ENCODE assay signal across 8 cellular contexts in genomic region chr15:98779463-98780071, GRCh38.
DNase-seq lines count a peak whose midpoint lies in the region; ATAC-seq and TF ChIP-seq lines count a peak whose summit lies in the region.

No MANE protein-coding gene starts in this region.

- no peak overlapping the region for H3K4me3 ChIP-seq in fibroblast of the aortic adventitia (ENCODE audit: low read depth, low read length)
- H3K4me3 ChIP-seq in suprapubic skin, result no peak overlapping the region

- TF ChIP-seq EP300 in suprapubic skin (IDR thresholded peaks at IDR 0.05), result no peak

- no peaks in the 10 kb centered on the region for H3K36me3 Mint-ChIP-seq in activated T-helper 1 cell treated with anti-CD3 and anti-CD28 coated beads, Interleukin-12 subunit alpha, Interleukin-12 subunit beta, Interleukin-2, Interleukin-4 antibody, amounts not matched to agents 30 ng/mL and 10 ng/mL and 1 ng/mL, durations not matched to agents 14 hours and 24 hours and 36 hours (ENCODE audit: low read depth)

- WGBS in suprapubic skin, result 24% methylated on average over 16 of the region's 16 CpGs

- intact Hi-C loops in activated T-helper 1 cell treated with anti-CD3 and anti-CD28 coated beads, Interleukin-12 subunit alpha, Interleukin-12 subunit beta, Interleukin-2, Interleukin-4 antibody, amounts not matched to agents 30 ng/mL and 10 ng/mL and 1 ng/mL, durations not matched to agents 14 hours and 24 hours and 36 hours (cut with micrococcal nuclease), result loop anchor here (1.0 to 10.0 kb wide), 7 partner anchors 102 to 433 kb away; no protein-coding TSS in a partner anchor

- DNase-seq in DMS114 treated with DMSO at 0.1 percent for 48 hours (lab: John Stamatoyannopoulos, UW; ENCODE audit: unreplicated experiment) (peak; percentile 46), HT1080 (ENCODE audit: low read depth) (peak; percentile 63), RKO (ENCODE audit: low spot score) (peak; percentile 75), fibroblast of the aortic adventitia (ENCODE audit: low read depth) (peak; percentile 73), nucleus accumbens (lab: John Stamatoyannopoulos, UW) (peak in 50 of 56 donors; percentile 4 to 81 (median 54)), suprapubic skin (ENCODE audit: low spot score in 2 of 2) (peak; percentile 80 to 85)
- DNase-seq in activated T-helper 1 cell treated with anti-CD3 and anti-CD28 coated beads, Interleukin-12 subunit alpha, Interleukin-12 subunit beta, Interleukin-2, Interleukin-4 antibody, amounts not matched to agents 30 ng/mL and 10 ng/mL and 1 ng/mL, durations not matched to agents 14 hours and 24 hours and 36 hours (ENCODE audit: low spot score), result peak; percentile 49

- H3K36me3 ChIP-seq in suprapubic skin, result no peaks in the 10 kb centered on the region

- no peak overlapping the region for H3K27ac ChIP-seq in suprapubic skin

- no peaks in the 10 kb centered on the region for H3K9me3 Mint-ChIP-seq in activated T-helper 1 cell treated with anti-CD3 and anti-CD28 coated beads, Interleukin-12 subunit alpha, Interleukin-12 subunit beta, Interleukin-2, Interleukin-4 antibody, amounts not matched to agents 30 ng/mL and 10 ng/mL and 1 ng/mL, durations not matched to agents 14 hours and 24 hours and 36 hours

- H3K4me1 Mint-ChIP-seq in activated T-helper 1 cell treated with anti-CD3 and anti-CD28 coated beads, Interleukin-12 subunit alpha, Interleukin-12 subunit beta, Interleukin-2, Interleukin-4 antibody, amounts not matched to agents 30 ng/mL and 10 ng/mL and 1 ng/mL, durations not matched to agents 14 hours and 24 hours and 36 hours (ENCODE audit: low read depth), result peaks cover 28% of the 10 kb centered on the region

- TF ChIP-seq CTCF in fibroblast of the aortic adventitia (IDR thresholded peaks at IDR 0.05; ENCODE audit: insufficient read depth, low read length) (peak; percentile 92), suprapubic skin (IDR thresholded peaks at IDR 0.05) (peak; percentile 71 to 90)

- H3K27ac Mint-ChIP-seq in activated T-helper 1 cell treated with anti-CD3 and anti-CD28 coated beads, Interleukin-12 subunit alpha, Interleukin-12 subunit beta, Interleukin-2, Interleukin-4 antibody, amounts not matched to agents 30 ng/mL and 10 ng/mL and 1 ng/mL, durations not matched to agents 14 hours and 24 hours and 36 hours, result no peak overlapping the region

- H3K27me3 Mint-ChIP-seq in activated T-helper 1 cell treated with anti-CD3 and anti-CD28 coated beads, Interleukin-12 subunit alpha, Interleukin-12 subunit beta, Interleukin-2, Interleukin-4 antibody, amounts not matched to agents 30 ng/mL and 10 ng/mL and 1 ng/mL, durations not matched to agents 14 hours and 24 hours and 36 hours (ENCODE audit: insufficient read depth), result peaks cover 5% of the 10 kb centered on the region

- peak; percentile 71 for ATAC-seq in GM21390 (IDR thresholded peaks at IDR 0.05; ENCODE audit: unreplicated experiment)

- H3K4me1 ChIP-seq in suprapubic skin, result peaks cover 44% of the 10 kb centered on the region

- H3K27me3 ChIP-seq in suprapubic skin, result no peaks in the 10 kb centered on the region

- no peaks in the 10 kb centered on the region for H3K9me3 ChIP-seq in suprapubic skin

- no peak for TF ChIP-seq POLR2A in suprapubic skin (IDR thresholded peaks at IDR 0.05)

- H3K4me3 Mint-ChIP-seq in activated T-helper 1 cell treated with anti-CD3 and anti-CD28 coated beads, Interleukin-12 subunit alpha, Interleukin-12 subunit beta, Interleukin-2, Interleukin-4 antibody, amounts not matched to agents 30 ng/mL and 10 ng/mL and 1 ng/mL, durations not matched to agents 14 hours and 24 hours and 36 hours, result peak overlapping the region; percentile 30
